Comparison of ENCODE assay signal across 27 cellular contexts in genomic region chr11:83852012-83852411, GRCh38.
"Had no signal": no experiment of that assay in that cellular context is flagged by ENCODE, and none has a peak within 500 bp of the region (broad histone marks: within the 10 kb centered on the region; RNA-seq: fewer than 3 reads in every experiment).

No MANE protein-coding gene starts in this region.

- H3K79me2 ChIP-seq: hepatocyte had no signal

- H3K27me3 ChIP-seq: colonic mucosa, esophagus squamous epithelium, gastrocnemius medialis, heart right ventricle, hepatocyte, left lung had no signal

- H3K36me3 ChIP-seq: colonic mucosa, esophagus squamous epithelium, gastrocnemius medialis, heart right ventricle, left lung, lower lobe of right lung had no signal

- H3K4me3 ChIP-seq: colonic mucosa, esophagus squamous epithelium, gastrocnemius medialis, heart right ventricle, hepatocyte, left lung, lower lobe of right lung, mucosa of descending colon had no signal

- H3K27ac ChIP-seq: colonic mucosa, epithelial cell of prostate, esophagus squamous epithelium, gastrocnemius medialis, heart right ventricle, hepatocyte, left lung, lower lobe of right lung had no signal

- FAIRE-seq: endometrium had no signal

- ATAC-seq: effector memory CD8-positive, alpha-beta T cell; esophagus mucosa; gastrocnemius medialis; heart right ventricle; left colon; mucosa of descending colon had no signal

- H3K9me3 ChIP-seq: colonic mucosa, esophagus squamous epithelium, gastrocnemius medialis, mucosa of descending colon had no signal

- H3K4me1 ChIP-seq: colonic mucosa, esophagus squamous epithelium, gastrocnemius medialis, heart right ventricle, left lung, lower lobe of right lung had no signal

- H2AFZ ChIP-seq: hepatocyte had no signal

- H3K4me2 ChIP-seq: hepatocyte had no signal

- DNase-seq: colonic mucosa; cortex of kidney; effector CD8-positive, alpha-beta T cell; effector memory CD8-positive, alpha-beta T cell; endodermal cell; erythroblast; esophagus squamous epithelium; foreskin fibroblast; foreskin melanocyte; gastrocnemius medialis; glutamatergic neuron; head of caudate nucleus; heart right ventricle; hypothalamus; immature natural killer cell; islet precursor cell; kidney; left colon; left lung; lower lobe of right lung; mesenchymal stem cell; mucosa of descending colon; naive B cell had no signal
